In the genomic region with DNA sequence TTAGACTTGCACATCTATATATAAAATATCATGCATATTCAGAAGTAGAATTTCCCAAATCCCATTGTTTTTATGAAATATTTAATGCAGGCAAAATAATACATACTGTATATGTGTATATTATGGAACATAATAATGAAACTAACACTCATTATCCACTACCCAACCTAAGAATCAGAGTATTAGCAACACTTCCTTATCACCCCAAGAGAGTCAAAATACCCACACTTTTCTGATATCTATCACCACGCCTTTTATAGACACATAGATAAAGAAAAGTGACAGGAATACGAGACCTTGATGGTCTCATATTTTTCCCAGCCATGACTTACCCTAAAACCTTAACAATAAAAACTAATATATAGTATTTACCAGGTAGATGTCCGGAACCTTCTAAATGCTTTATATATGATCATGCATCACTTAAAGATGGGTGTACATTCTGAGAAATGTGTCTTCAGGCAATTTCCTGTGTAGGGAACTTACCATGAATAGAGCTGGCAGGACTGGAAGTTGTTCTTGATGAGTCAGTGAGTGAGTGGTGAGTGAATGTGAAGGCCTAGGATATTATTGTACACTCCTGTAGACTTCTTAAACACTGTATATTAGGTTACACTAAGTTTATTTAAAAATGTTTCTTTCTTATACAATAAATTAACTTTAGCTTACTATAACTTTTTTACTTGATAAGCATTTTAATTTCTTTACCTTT, we compare ENCODE assay signal across 15 cellular contexts. TPM values are rescaled to one million over a fixed set of nuclear protein-coding genes. Genes with fewer than 3 reads are reported as not detected.
DNase-seq lines count a peak whose midpoint lies in the region; ATAC-seq, FAIRE-seq and TF ChIP-seq lines count a peak whose summit lies in the region.
"Had no signal": no experiment of that assay in that cellular context is flagged by ENCODE, and none has a peak within 500 bp of the region (broad histone marks: within the 10 kb centered on the region; RNA-seq: fewer than 3 reads in every experiment).

No MANE protein-coding gene starts in this region.

- TF ChIP-seq CTCF in HFFc6 (IDR thresholded peaks at IDR 0.05) (no peak), fibroblast of villous mesenchyme (IDR thresholded peaks at IDR 0.05; ENCODE audit: insufficient read depth, low read depth, low read length) (no peak), coronary artery (IDR thresholded peaks at IDR 0.05) (no peak)

- DNase-seq in HFFc6 (peak; percentile 59), fibroblast of villous mesenchyme (ENCODE audit: low read depth) (peak; percentile 28), coronary artery (ENCODE audit: low spot score) (no peak)
- DNase-seq in stimulated activated naive CD4-positive, alpha-beta T cell treated with Interleukin-2 at 50 U/mL for 16 hours (lab: John Stamatoyannopoulos, UW), result no peak
- DNase-seq in activated CD4-positive, alpha-beta T cell treated with anti-CD3 and anti-CD28 coated beads, Interleukin-2, amount 50 U/mL, for 4 hours, result no peak
- DNase-seq: adrenal gland; kidney; NCI-H1694 treated with DMSO at 0.1 percent for 48 hours; stimulated activated CD8-positive, alpha-beta memory T cell treated with anti-CD3 and anti-CD28 coated beads, Interleukin-4, amount 100 ng/mL, for 48 hours had no signal

- H3K9me3 Mint-ChIP-seq in HFFc6, result no peaks in the 10 kb centered on the region
- peaks cover 4% of the 10 kb centered on the region for H3K9me3 Mint-ChIP-seq in activated T-helper 17 cell treated with anti-CD3 and anti-CD28 coated beads, Interleukin-2, amount 50 U/mL, for 72 hours

- no peaks in the 10 kb centered on the region; the same call in none of the 2 replicates for H3K27me3 Mint-ChIP-seq in HFFc6 (ENCODE audit: insufficient read depth)
- H3K27me3 Mint-ChIP-seq in activated T-helper 17 cell treated with anti-CD3 and anti-CD28 coated beads, Interleukin-2, amount 50 U/mL, for 72 hours, result no peaks in the 10 kb centered on the region

- H3K36me3 Mint-ChIP-seq in HFFc6 (ENCODE audit: low read depth), result peaks cover 9% of the 10 kb centered on the region; the same call in 1 of the 2 replicates
- no peaks in the 10 kb centered on the region for H3K36me3 Mint-ChIP-seq in activated T-helper 17 cell treated with anti-CD3 and anti-CD28 coated beads, Interleukin-2, amount 50 U/mL, for 72 hours (ENCODE audit: low read depth)

- peak overlapping the region; percentile 48; the same call in 1 of the 2 replicates for H3K27ac Mint-ChIP-seq in HFFc6
- H3K27ac Mint-ChIP-seq in activated T-helper 17 cell treated with anti-CD3 and anti-CD28 coated beads, Interleukin-2, amount 50 U/mL, for 72 hours, result no peak overlapping the region
- H3K27ac Mint-ChIP-seq: nephron had no signal

- H3K4me3 ChIP-seq in fibroblast of villous mesenchyme (ENCODE audit: low read depth, low read length) (no peak overlapping the region), coronary artery (no peak overlapping the region)
- H3K4me3 ChIP-seq: adrenal gland, BLaER1, vagina had no signal

- H3K4me3 Mint-ChIP-seq in HFFc6, result no peak overlapping the region
- no peak overlapping the region for H3K4me3 Mint-ChIP-seq in activated T-helper 17 cell treated with anti-CD3 and anti-CD28 coated beads, Interleukin-2, amount 50 U/mL, for 72 hours
- H3K4me3 Mint-ChIP-seq: nephron had no signal

- H3K4me1 Mint-ChIP-seq in HFFc6 (ENCODE audit: low read depth), result peaks cover 33% of the 10 kb centered on the region
- H3K4me1 Mint-ChIP-seq in activated T-helper 17 cell treated with anti-CD3 and anti-CD28 coated beads, Interleukin-2, amount 50 U/mL, for 72 hours, result peaks cover 5% of the 10 kb centered on the region
- H3K4me1 Mint-ChIP-seq: nephron had no signal

- ATAC-seq in activated T-helper 17 cell treated with anti-CD3 and anti-CD28 coated beads, Interleukin-2, amount 50 U/mL, for 72 hours (replicated peaks), result peak; percentile 89
- no peak for ATAC-seq in HG02588 (IDR thresholded peaks at IDR 0.05; ENCODE audit: unreplicated experiment)

- FAIRE-seq in A204.1 (lab: Jason Lieb, UNC), result peak; percentile 71
- FAIRE-seq: kidney had no signal

- no peak overlapping the region for H3K27ac ChIP-seq in coronary artery
- H3K27ac ChIP-seq: adrenal gland, BLaER1, vagina had no signal

RNA-seq across cellular contexts. Expression of gene TNFSF4, which starts 45.5 kb away (rescaled TPM):
- total RNA-seq in HFFc6 (2021; fragmentation: NEBNext Ultra II Directional; extraction: Animal tissue kit (Norgen Biotek cat#: 25700)), result 1 to 10 TPM in 2 of 6 experiments, under 1 TPM in 4; 0.68 to 2.0 (median 0.74) TPM
- 1 to 10 TPM; 2.0 to 2.5 TPM for total RNA-seq in activated T-helper 17 cell treated with anti-CD3 and anti-CD28 coated beads, Interleukin-2, amount 50 U/mL, for 72 hours
- 45.1 and 127 TPM in 2 replicates for total RNA-seq in fibroblast of villous mesenchyme

Comparison
In these comparisons a context has a peak if more than half of its experiments do, and no peak if none do; other contexts are left out.
1. DNase-seq: peak in HFFc6 (single experiment) and fibroblast of villous mesenchyme (single experiment); none in coronary artery (single experiment), stimulated activated naive CD4-positive, alpha-beta T cell treated with Interleukin-2 at 50 U/mL for 16 hours (single experiment) and activated CD4-positive, alpha-beta T cell treated with anti-CD3 and anti-CD28 coated beads, Interleukin-2, amount 50 U/mL, for 4 hours (0 of 2).
2. RNA of gene TNFSF4, which starts 45.5 kb away (total RNA-seq): 45.1 to 127 TPM in fibroblast of villous mesenchyme; 2.0 to 2.5 TPM in activated T-helper 17 cell treated with anti-CD3 and anti-CD28 coated beads, Interleukin-2, amount 50 U/mL, for 72 hours and 0.68 to 2.0 TPM in HFFc6; every median in the first group is over 10 times any median in the second.